27 cellular contexts compared by ENCODE assay signal in genomic region chr6:56420296-56420695, GRCh38.
"Had no signal": no experiment of that assay in that cellular context is flagged by ENCODE, and none has a peak within 500 bp of the region (broad histone marks: within the 10 kb centered on the region; RNA-seq: fewer than 3 reads in every experiment).

No MANE protein-coding gene starts in this region.

- H3K27me3 ChIP-seq: colonic mucosa, esophagus squamous epithelium, heart right ventricle, left lung, right atrium auricular region, stomach, thyroid gland, vagina had no signal

- H3K27ac ChIP-seq: colonic mucosa, esophagus squamous epithelium, heart right ventricle, left lung, prostate gland, right atrium auricular region, stomach, thyroid gland, vagina had no signal

- H3K4me2 ChIP-seq: smooth muscle cell had no signal

- H3K9me3 ChIP-seq: colonic mucosa, esophagus squamous epithelium, heart right ventricle, left lung, prostate gland, right atrium auricular region, stomach, thyroid gland, vagina had no signal

- H3K4me1 ChIP-seq: colonic mucosa, esophagus squamous epithelium, left lung, prostate gland, right atrium auricular region, thyroid gland had no signal

- H3K4me3 ChIP-seq: colonic mucosa, esophagus squamous epithelium, heart right ventricle, left lung, prostate gland, right atrium auricular region, smooth muscle cell, stomach, thyroid gland, vagina had no signal

- H3K36me3 ChIP-seq: colonic mucosa, esophagus squamous epithelium, heart right ventricle, left lung, prostate gland, right atrium auricular region, stomach, thyroid gland, vagina had no signal

- DNase-seq: colonic mucosa; dermis blood vessel endothelial cell; effector memory CD8-positive, alpha-beta T cell; erythroblast; esophagus squamous epithelium; foreskin melanocyte; glutamatergic neuron; heart right ventricle; hippocampal formation; left cardiac atrium; left lung; mesendoderm; naive thymus-derived CD8-positive, alpha-beta T cell; nephron progenitor cell; nucleus accumbens; stimulated activated CD4-positive, alpha-beta T cell treated with anti-CD3 and anti-CD28 coated beads, Interleukin-12 subunit alpha, Interleukin-12 subunit beta, amount 100 ng/mL, for 4 hours; stimulated activated CD4-positive, alpha-beta T cell treated with anti-CD3 and anti-CD28 coated beads, Interleukin-1b, Interleukin-23, amount 100 ng/mL, for 48 hours; stimulated activated CD4-positive, alpha-beta T cell treated with anti-CD3 and anti-CD28 coated beads, Interleukin-4, amount 100 ng/mL, for 1 hour; stimulated activated CD8-positive, alpha-beta memory T cell treated with anti-CD3 and anti-CD28 coated beads, Interleukin-4, amount 100 ng/mL, for 48 hours; stimulated activated naive CD4-positive, alpha-beta T cell; stomach; thyroid gland; trophoblast cell had no signal
